In genomic region chr14:105198588-105198987, GRCh38 we compare ENCODE assay signal across 16 cellular contexts. TPM values are rescaled to one million over a fixed set of nuclear protein-coding genes. Genes with fewer than 3 reads are reported as not detected.
A peak's percentile ranks its signal among the peaks of the same experiment; 100 is the strongest.
DNase-seq lines count a peak whose midpoint lies in the region; ATAC-seq, FAIRE-seq and TF ChIP-seq lines count a peak whose summit lies in the region.
"Had no signal": no experiment of that assay in that cellular context is flagged by ENCODE, and none has a peak within 500 bp of the region (broad histone marks: within the 10 kb centered on the region; RNA-seq: fewer than 3 reads in every experiment).

No MANE protein-coding gene starts in this region.

- ATAC-seq in left lung, result no peak
- ATAC-seq: WTC11 had no signal

- intact Hi-C loops in MCF 10A (cut with micrococcal nuclease) (no loop called here), breast epithelium (cut with DNase I; ENCODE audit: low total_unique reads) (no loop called here), left lung (cut with DNase I) (no loop called here), stomach (cut with DNase I; ENCODE audit: low total_unique reads) (no loop called here)

- POLR2A ChIA-PET in MCF 10A (lab: Yijun Ruan, JAX), result no interaction called here

- DNase-seq in MCF 10A (ENCODE audit: unreplicated experiment), result no peak
- DNase-seq in breast epithelium (ENCODE audit: low spot score in 2 of 2), result no peak
- DNase-seq in WERI-Rb-1, result no peak
- no peak for DNase-seq in left lung
- DNase-seq in stomach, result no peak
- no peak for DNase-seq in HTR-8/SVneo (ENCODE audit: insufficient read length, low spot score)
- no peak for DNase-seq in GDM1 (lab: John Stamatoyannopoulos, UW)
- DNase-seq in cerebellum (ENCODE audit: low spot score), result no peak
- DNase-seq: NCI-H1105; NCI-H2171; stimulated activated CD4-positive, alpha-beta T cell treated with anti-CD3 and anti-CD28 coated beads, Interleukin-4, amount 100 ng/mL, for 24 hours; T-helper 1 cell; transverse colon had no signal

- H3K36me3 ChIP-seq in breast epithelium (no peaks in the 10 kb centered on the region), WERI-Rb-1 (no peaks in the 10 kb centered on the region), left lung (no peaks in the 10 kb centered on the region), stomach (no peaks in the 10 kb centered on the region)
- H3K36me3 ChIP-seq: transverse colon had no signal

- H3K4me1 ChIP-seq in breast epithelium, result peaks cover 6 to 22% of the 10 kb centered on the region in 2 donors
- peaks cover 19 to 86% of the 10 kb centered on the region in 2 donors for H3K4me1 ChIP-seq in left lung
- peaks cover 31 to 59% (median 57%) of the 10 kb centered on the region in 4 donors for H3K4me1 ChIP-seq in stomach

- 76 to 92% (median 86%) methylated on average over 4 of the region's 4 CpGs for WGBS in stomach, 5 donors

- peak; percentile 8 for TF ChIP-seq CTCF in MCF 10A (IDR thresholded peaks at IDR 0.05; ENCODE audit: unreplicated experiment)
- no peak for TF ChIP-seq CTCF in breast epithelium (IDR thresholded peaks at IDR 0.05)
- peak; percentile 43 for TF ChIP-seq CTCF in WERI-Rb-1 (IDR thresholded peaks at IDR 0.05; ENCODE audit: low read depth, low read length)
- no peak for TF ChIP-seq CTCF in left lung (IDR thresholded peaks at IDR 0.05)
- TF ChIP-seq CTCF in stomach (IDR thresholded peaks at IDR 0.05), result no peak

- H3K9me3 ChIP-seq in breast epithelium, result no peaks in the 10 kb centered on the region
- H3K9me3 ChIP-seq in WERI-Rb-1 (ENCODE audit: severe bottlenecking), result no peaks in the 10 kb centered on the region
- H3K9me3 ChIP-seq in left lung, result no peaks in the 10 kb centered on the region
- no peaks in the 10 kb centered on the region for H3K9me3 ChIP-seq in stomach
- H3K9me3 ChIP-seq: transverse colon had no signal

- TF ChIP-seq EP300 in stomach (IDR thresholded peaks at IDR 0.05), result no peak

- H3K27me3 ChIP-seq in breast epithelium (peaks cover 9 to 58% of the 10 kb centered on the region in 2 donors), WERI-Rb-1 (ENCODE audit: insufficient read depth, low read depth, severe bottlenecking) (no peaks in the 10 kb centered on the region), left lung (peaks cover 21 to 86% of the 10 kb centered on the region in 2 donors), stomach (peaks cover 10 to 92% (median 77%) of the 10 kb centered on the region in 3 donors)

- peaks cover 13% of the 10 kb centered on the region for H3K36me3 Mint-ChIP-seq in MCF 10A (ENCODE audit: insufficient read depth, unreplicated experiment)
- H3K36me3 Mint-ChIP-seq: WTC11 had no signal

- H3K27ac ChIP-seq in breast epithelium, result peak overlapping the region in 1 of 2 donors; percentile 63
- H3K27ac ChIP-seq in WERI-Rb-1, result no peak overlapping the region
- peak overlapping the region; percentile 53 to 81 for H3K27ac ChIP-seq in left lung
- peak overlapping the region in 3 of 5 donors; percentile 2 to 56 (median 26) for H3K27ac ChIP-seq in stomach

- BruUV-seq in MCF 10A (replicated peaks; lab: Mats Ljungman, UMichigan), result no TSS peak

- H3K9me3 Mint-ChIP-seq in MCF 10A (ENCODE audit: unreplicated experiment), result no peaks in the 10 kb centered on the region
- H3K9me3 Mint-ChIP-seq: WTC11 had no signal

- H3K4me1 Mint-ChIP-seq in MCF 10A (ENCODE audit: insufficient read depth, unreplicated experiment), result peaks cover 21% of the 10 kb centered on the region

- FAIRE-seq in HTR-8/SVneo (lab: Jason Lieb, UNC), result no peak
- FAIRE-seq: A204.1, G401.6 had no signal

- H3K27ac Mint-ChIP-seq in MCF 10A (ENCODE audit: low read depth, unreplicated experiment), result no peak overlapping the region
- H3K27ac Mint-ChIP-seq: WTC11 had no signal

- CTCF ChIA-PET in MCF 10A (lab: Yijun Ruan, JAX), result interaction anchor here (0.7 to 1.6 kb wide), 2 partner anchors 9 to 245 kb away, joined by 3 to 7 read pairs; no protein-coding TSS in a partner anchor

- H3K4me3 ChIP-seq in breast epithelium (no peak overlapping the region), WERI-Rb-1 (ENCODE audit: low read depth, low read length) (no peak overlapping the region), left lung (no peak overlapping the region), stomach (no peak overlapping the region)
- H3K4me3 ChIP-seq: transverse colon had no signal

- H3K4me3 Mint-ChIP-seq in MCF 10A (ENCODE audit: unreplicated experiment), result no peak overlapping the region
- H3K4me3 Mint-ChIP-seq: WTC11 had no signal

- no peak for TF ChIP-seq POLR2A in breast epithelium (IDR thresholded peaks at IDR 0.05)
- TF ChIP-seq POLR2A in stomach (IDR thresholded peaks at IDR 0.05), result no peak

- H3K27me3 Mint-ChIP-seq in MCF 10A (ENCODE audit: insufficient read depth, unreplicated experiment), result peaks cover 58% of the 10 kb centered on the region

RNA-seq across cellular contexts. Expression of gene NUDT14, which starts 17.5 kb away (rescaled TPM):
- total RNA-seq in MCF 10A (2022), result 26.1 and 27.4 TPM in 2 replicates
- total RNA-seq in breast epithelium, result 10 to 100 TPM; 13.6 to 14.9 (median 14.1) TPM
- total RNA-seq in left lung, result 10 to 100 TPM; 52.5 to 77.5 TPM
- total RNA-seq in stomach, result 10 to 100 TPM in 4 of 5 donors, not detected in 1; 15.2 to 62.6 (median 18.4) TPM
- polyA plus RNA-seq in stomach, result 10 to 100 TPM; 26.6 to 51.7 (median 30.7) TPM
- total RNA-seq in cerebellum, result 9.7 TPM

RNA-seq across cellular contexts. Expression of gene JAG2, which starts 30.0 kb away (rescaled TPM):
- 33.5 and 33.7 TPM in 2 replicates for total RNA-seq in MCF 10A (2022)
- total RNA-seq in breast epithelium, result 10 to 100 TPM in 2 of 3 donors, 1 to 10 TPM in 1; 4.2 to 15.4 (median 13.1) TPM
- 10 to 100 TPM; 32.0 to 34.2 TPM for total RNA-seq in left lung
- 100 to 1,000 TPM in 1 of 5 donors, 10 to 100 TPM in 3, 1 to 10 TPM in 1; 8.0 to 117 (median 18.7) TPM for total RNA-seq in stomach
- 10 to 100 TPM in 1 of 3 donors, 1 to 10 TPM in 2; 6.0 to 27.2 (median 7.5) TPM for polyA plus RNA-seq in stomach
- total RNA-seq in cerebellum, result 16.8 TPM

RNA-seq across cellular contexts. Expression of gene BTBD6, which starts 49.7 kb away (rescaled TPM):
- total RNA-seq in MCF 10A (2022), result 16.7 and 24.5 TPM in 2 replicates
- total RNA-seq in breast epithelium, result 10 to 100 TPM; 37.0 to 86.1 (median 41.0) TPM
- total RNA-seq in left lung, result 10 to 100 TPM; 45.4 to 52.6 TPM
- total RNA-seq in stomach, result 10 to 100 TPM; 13.4 to 53.6 (median 25.2) TPM
- 10 to 100 TPM; 47.1 to 55.0 (median 50.7) TPM for polyA plus RNA-seq in stomach
- total RNA-seq in cerebellum, result 25.7 TPM

Comparison
In these comparisons a context has a peak if more than half of its experiments do, and no peak if none do; other contexts are left out.
1. CTCF ChIP-seq: peak in MCF 10A (single experiment) and WERI-Rb-1 (single experiment); none in breast epithelium (0 of 3), left lung (0 of 2) and stomach (0 of 7).